Comparison of ENCODE assay signal across 11 cellular contexts in the genomic region with DNA sequence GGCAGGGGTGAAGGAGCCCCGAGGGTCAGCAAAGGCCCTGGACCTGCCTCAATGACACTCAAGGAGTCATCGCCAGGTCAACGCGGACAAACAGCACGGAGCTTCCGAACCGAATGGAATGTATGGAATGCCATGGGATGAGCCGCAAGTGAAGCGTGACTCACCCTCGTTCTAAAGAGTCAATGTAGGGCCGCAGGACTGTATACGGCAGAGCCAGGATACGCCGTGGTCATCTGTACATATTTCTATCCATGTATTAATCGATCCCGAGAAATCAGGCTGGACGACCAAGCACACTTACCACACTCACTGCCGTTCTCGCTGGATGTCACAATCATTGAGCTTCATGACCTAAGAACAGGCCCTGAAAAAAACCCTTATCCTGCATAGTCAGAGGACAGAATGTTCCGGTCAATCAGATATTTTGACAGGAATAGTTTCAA. TPM values are rescaled to one million over a fixed set of nuclear protein-coding genes. Genes with fewer than 3 reads are reported as not detected.
A peak's percentile ranks its signal among the peaks of the same experiment; 100 is the strongest.
DNase-seq lines count a peak whose midpoint lies in the region; ATAC-seq, FAIRE-seq and TF ChIP-seq lines count a peak whose summit lies in the region.
"Had no signal": no experiment of that assay in that cellular context is flagged by ENCODE, and none has a peak within 500 bp of the region (broad histone marks: within the 10 kb centered on the region; RNA-seq: fewer than 3 reads in every experiment).

No MANE protein-coding gene starts in this region.

- no TSS peak for BruUV-seq in HepG2 (replicated peaks; lab: Mats Ljungman, UMichigan)

- in situ Hi-C loops in HepG2 (cut with HindIII; ENCODE audit: extremely low pct_ligation_motif_present, low pct_unique_long_range_greater_than_20kb), result loop anchor here (10.0 kb wide), 1 partner anchor 55 kb away; no protein-coding TSS in a partner anchor

- TF ChIP-seq EP300 in HepG2 (IDR thresholded peaks at IDR 0.05; ENCODE audit: low read depth in 2 of 2, low read length in 2 of 2) (no peak), HepG2 (CRISPR knock-in tag; IDR thresholded peaks at IDR 0.05; ENCODE audit: borderline replicate concordance) (no peak)

- H3K9me3 ChIP-seq in right cardiac atrium (ENCODE audit: control insufficient read depth, low read length), result no peaks in the 10 kb centered on the region
- H3K9me3 ChIP-seq in right atrium auricular region, result no peaks in the 10 kb centered on the region
- no peaks in the 10 kb centered on the region for H3K9me3 ChIP-seq in HepG2 (ENCODE audit: low read length)
- no peaks in the 10 kb centered on the region for H3K9me3 ChIP-seq in tibial artery
- H3K9me3 ChIP-seq: neutrophil had no signal

- H4K20me1 ChIP-seq in HepG2 (ENCODE audit: insufficient read depth, low read length), result no peaks in the 10 kb centered on the region

- intact Hi-C loops in right cardiac atrium (cut with DNase I) (loop anchor here in 1 of 4 donors (10.0 kb wide), 1 partner anchor 65 kb away; the partner anchor contains the start of genes MRM2 and NUDT1), HepG2 (cut with micrococcal nuclease; ENCODE audit: unreplicated experiment) (loop anchor here (10.0 kb wide), 1 partner anchor 65 kb away; the partner anchor contains the start of genes MRM2 and NUDT1), tibial artery (cut with DNase I; ENCODE audit: low total_unique reads) (loop anchor here (5.0 to 10.0 kb wide), 3 partner anchors 42 to 808 kb away; partner anchors contain the start of genes EIF3B, INTS1 and MAD1L1)

- no peak for ATAC-seq in right cardiac atrium
- peak; percentile 10; the same call in 1 of the 3 replicates for ATAC-seq in HepG2
- no peak for ATAC-seq in HG02840 (IDR thresholded peaks at IDR 0.05; ENCODE audit: low FRiP score, unreplicated experiment)

- TF ChIP-seq CTCF in right atrium auricular region (IDR thresholded peaks at IDR 0.05) (no peak), bronchial epithelial cell (IDR thresholded peaks at IDR 0.05; ENCODE audit: insufficient read depth, low read length, severe bottlenecking) (no peak), HepG2 (CRISPR knock-in tag; IDR thresholded peaks at IDR 0.05) (no peak), tibial artery (IDR thresholded peaks at IDR 0.05) (no peak)

- H3K4me3 ChIP-seq in right cardiac atrium (ENCODE audit: low read length) (no peak overlapping the region), right atrium auricular region (no peak overlapping the region), bronchial epithelial cell (ENCODE audit: low read depth, low read length) (no peak overlapping the region), HepG2 (replicated peaks in 1 of 3; ENCODE audit: insufficient read depth in 1 of 3, low read depth in 2 of 3, low read length in 3 of 3) (no peak overlapping the region), tibial artery (no peak overlapping the region)

- TF ChIP-seq RAD21 in HepG2 (CRISPR knock-in tag; IDR thresholded peaks at IDR 0.05), result no peak

- no peak overlapping the region for H3K9ac ChIP-seq in HepG2 (ENCODE audit: insufficient read depth, low read depth, low read length)

- DNase-seq in right cardiac atrium (no peak), right atrium auricular region (ENCODE audit: low spot score) (no peak), bronchial epithelial cell (ENCODE audit: low read depth) (peak; percentile 17), HepG2 (ENCODE audit: low spot score) (peak; percentile 57), NCI-H1417 treated with DMSO at 0.1 percent for 48 hours (lab: John Stamatoyannopoulos, UW) (no peak), tibial artery (no peak), NCI-H1092 treated with DMSO at 0.1 percent for 48 hours (lab: John Stamatoyannopoulos, UW) (no peak)
- DNase-seq: activated naive CD4-positive, alpha-beta T cell treated with anti-CD3 and anti-CD28 coated beads for 36 hours; NCI-H446 had no signal

- CTCF ChIA-PET in HepG2 (lab: Yijun Ruan, JAX; ENCODE audit: low intra/inter-chr PET ratio, low total read pairs), result no interaction called here

- no peak overlapping the region for H2AFZ ChIP-seq in HepG2 (ENCODE audit: low read length)

- peaks cover 52% of the 10 kb centered on the region for H3K79me2 ChIP-seq in HepG2 (ENCODE audit: insufficient read depth, low read length)

- H3K27me3 ChIP-seq in right cardiac atrium (ENCODE audit: control insufficient read depth, insufficient read depth), result no peaks in the 10 kb centered on the region
- no peaks in the 10 kb centered on the region for H3K27me3 ChIP-seq in right atrium auricular region
- no peaks in the 10 kb centered on the region for H3K27me3 ChIP-seq in bronchial epithelial cell (ENCODE audit: control insufficient read depth, insufficient read depth, low read length)
- H3K27me3 ChIP-seq in HepG2 (ENCODE audit: control insufficient read depth in 1 of 2, insufficient read depth in 2 of 2, low read length in 2 of 2), result no peaks in the 10 kb centered on the region; a peak in 1 of 5 replicates
- H3K27me3 ChIP-seq in tibial artery, result no peaks in the 10 kb centered on the region

- H3K36me3 ChIP-seq in right atrium auricular region, result no peaks in the 10 kb centered on the region
- H3K36me3 ChIP-seq in bronchial epithelial cell (ENCODE audit: control insufficient read depth, insufficient read depth, low read length), result no peaks in the 10 kb centered on the region
- peaks cover 3 to 4% of the 10 kb centered on the region in 2 experiments; a peak in 1 of 5 replicates for H3K36me3 ChIP-seq in HepG2 (replicated peaks in 1 of 2; ENCODE audit: control insufficient read depth in 1 of 2, insufficient read depth in 2 of 2, low read length in 2 of 2)
- H3K36me3 ChIP-seq in tibial artery, result no peaks in the 10 kb centered on the region
- H3K36me3 ChIP-seq: neutrophil had no signal

- H3K27ac ChIP-seq in right cardiac atrium (ENCODE audit: low read length), result peak overlapping the region; percentile 68
- H3K27ac ChIP-seq in right atrium auricular region, result peak overlapping the region in 1 of 2 donors; percentile 65
- peak overlapping the region; percentile 1 for H3K27ac ChIP-seq in HepG2 (ENCODE audit: extremely low read length, insufficient read depth, low read length)
- no peak overlapping the region for H3K27ac ChIP-seq in tibial artery
- H3K27ac ChIP-seq: neutrophil had no signal

- no peak overlapping the region for H3K4me2 ChIP-seq in HepG2 (ENCODE audit: low read depth, low read length)

- POLR2A ChIA-PET in HepG2 (lab: Yijun Ruan, JAX), result interaction anchor here (0.7 kb wide), 1 partner anchor 567 kb away, joined by 3 read pairs; no protein-coding TSS in a partner anchor

- no peak for FAIRE-seq in bronchial epithelial cell (lab: Jason Lieb, UNC)
- FAIRE-seq in HepG2 (lab: Jason Lieb, UNC), result no peak

- no peak for TF ChIP-seq POLR2A in HepG2 (IDR thresholded peaks at IDR 0.05; ENCODE audit: insufficient read depth in 1 of 2, low read depth in 2 of 2, low read length in 2 of 2)

- 61% methylated on average over 20 of the region's 20 CpGs for WGBS in right cardiac atrium
- WGBS in HepG2 (ENCODE audit: low lambda C conversion rate), result 79% methylated on average over 14 of the region's 20 CpGs

- peaks cover 3% of the 10 kb centered on the region for H3K4me1 ChIP-seq in right cardiac atrium (ENCODE audit: control insufficient read depth, insufficient read depth, low read length)
- H3K4me1 ChIP-seq in right atrium auricular region, result peaks cover 0 to 36% of the 10 kb centered on the region in 2 donors
- peaks cover 44% of the 10 kb centered on the region for H3K4me1 ChIP-seq in HepG2 (ENCODE audit: insufficient read depth, low read length)
- peaks cover 0 to 10% (median 6%) of the 10 kb centered on the region in 4 donors for H3K4me1 ChIP-seq in tibial artery

RNA-seq across cellular contexts. Expression of gene SNX8, which starts 4.3 kb away (rescaled TPM):
- total RNA-seq in right cardiac atrium (10 to 100 TPM; 34.0 to 44.5 (median 39.7) TPM), right atrium auricular region (10 to 100 TPM; 20.0 to 23.0 TPM), bronchial epithelial cell (8.7 and 12.9 TPM in 2 replicates), HepG2 (2016; rRNA removed; fragmentation: Illumina TruSeq; extraction: Trizol) (20.6 and 33.7 TPM in 2 replicates)
- polyA plus RNA-seq in right cardiac atrium (32.3 TPM), HepG2 (2011; rRNA removed) (45.2 and 46.2 TPM in 2 replicates)
- 10.1 and 10.2 TPM in 2 replicates for total RNA-seq in HepG2 (2016; cell fraction: cytosol; rRNA removed; fragmentation: Illumina TruSeq; extraction: Trizol; ENCODE audit: low read depth)
- total RNA-seq in HepG2 (2016; cell fraction: insoluble cytoplasmic fraction; rRNA removed; fragmentation: Illumina TruSeq; extraction: Trizol), result 22.2 and 35.3 TPM in 2 replicates
- 13.0 and 13.3 TPM in 2 replicates for total RNA-seq in HepG2 (2016; cell fraction: membrane; rRNA removed; fragmentation: Illumina TruSeq; extraction: Trizol)
- total RNA-seq in HepG2 (2016; cell fraction: nucleus; rRNA removed; fragmentation: Illumina TruSeq; extraction: Trizol), result 18.8 and 19.1 TPM in 2 replicates
- 17.4 and 28.0 TPM in 2 replicates for polyA plus RNA-seq in HepG2 (2011; cell fraction: cytosol; rRNA removed)
- 34.3 and 35.3 TPM in 2 replicates for polyA plus RNA-seq in HepG2 (2011; cell fraction: nucleus; rRNA removed)
- polyA plus RNA-seq in HepG2 (2012), result 22.7 and 25.0 TPM in 2 replicates
- polyA plus RNA-seq in HepG2 (2016; cell fraction: cytosol; fragmentation: Illumina TruSeq; extraction: Trizol; ENCODE audit: low read depth), result 8.9 and 11.6 TPM in 2 replicates
- 46.0 and 46.5 TPM in 2 replicates for polyA plus RNA-seq in HepG2 (2016; cell fraction: insoluble cytoplasmic fraction; fragmentation: Illumina TruSeq; extraction: Trizol; ENCODE audit: low read depth)
- polyA plus RNA-seq in HepG2 (2016; cell fraction: membrane; fragmentation: Illumina TruSeq; extraction: Trizol; ENCODE audit: low read depth), result 14.2 and 16.9 TPM in 2 replicates
- 34.2 and 34.5 TPM in 2 replicates for polyA plus RNA-seq in HepG2 (2016; cell fraction: nucleus; fragmentation: Illumina TruSeq; extraction: Trizol; ENCODE audit: insufficient read depth, low read depth)
- 102 and 111 TPM in 2 replicates for polyA minus RNA-seq in HepG2 (2011; rRNA and poly(A)+ RNA removed; ENCODE audit: low replicate concordance)
- 18.2 and 21.3 TPM in 2 replicates for polyA minus RNA-seq in HepG2 (2011; cell fraction: cytosol; rRNA and poly(A)+ RNA removed)
- 8.0 and 15.6 TPM in 2 replicates for polyA minus RNA-seq in HepG2 (2011; cell fraction: nucleus; rRNA and poly(A)+ RNA removed)

RNA-seq across cellular contexts. Expression of gene EIF3B, which starts 44.7 kb away (rescaled TPM):
- 10 to 100 TPM; 64.9 to 81.7 (median 72.8) TPM for total RNA-seq in right cardiac atrium
- 40.7 TPM for polyA plus RNA-seq in right cardiac atrium
- 10 to 100 TPM; 51.4 to 66.9 TPM for total RNA-seq in right atrium auricular region
- total RNA-seq in bronchial epithelial cell, result 195 and 262 TPM in 2 replicates
- total RNA-seq in HepG2 (2016; rRNA removed; fragmentation: Illumina TruSeq; extraction: Trizol), result 241 and 244 TPM in 2 replicates
- 49.6 and 52.0 TPM in 2 replicates for total RNA-seq in HepG2 (2016; cell fraction: cytosol; rRNA removed; fragmentation: Illumina TruSeq; extraction: Trizol; ENCODE audit: low read depth)
- 219 and 236 TPM in 2 replicates for total RNA-seq in HepG2 (2016; cell fraction: insoluble cytoplasmic fraction; rRNA removed; fragmentation: Illumina TruSeq; extraction: Trizol)
- total RNA-seq in HepG2 (2016; cell fraction: membrane; rRNA removed; fragmentation: Illumina TruSeq; extraction: Trizol), result 63.0 and 67.9 TPM in 2 replicates
- total RNA-seq in HepG2 (2016; cell fraction: nucleus; rRNA removed; fragmentation: Illumina TruSeq; extraction: Trizol), result 134 and 151 TPM in 2 replicates
- polyA plus RNA-seq in HepG2 (2011; rRNA removed), result 91.2 and 92.2 TPM in 2 replicates
- 70.3 and 78.7 TPM in 2 replicates for polyA plus RNA-seq in HepG2 (2011; cell fraction: cytosol; rRNA removed)
- polyA plus RNA-seq in HepG2 (2011; cell fraction: nucleus; rRNA removed), result 243 and 250 TPM in 2 replicates
- polyA plus RNA-seq in HepG2 (2012), result 151 and 176 TPM in 2 replicates
- polyA plus RNA-seq in HepG2 (2016; cell fraction: cytosol; fragmentation: Illumina TruSeq; extraction: Trizol; ENCODE audit: low read depth), result 11.2 and 14.3 TPM in 2 replicates
- 177 and 198 TPM in 2 replicates for polyA plus RNA-seq in HepG2 (2016; cell fraction: insoluble cytoplasmic fraction; fragmentation: Illumina TruSeq; extraction: Trizol; ENCODE audit: low read depth)
- 27.4 and 32.0 TPM in 2 replicates for polyA plus RNA-seq in HepG2 (2016; cell fraction: membrane; fragmentation: Illumina TruSeq; extraction: Trizol; ENCODE audit: low read depth)
- 244 and 264 TPM in 2 replicates for polyA plus RNA-seq in HepG2 (2016; cell fraction: nucleus; fragmentation: Illumina TruSeq; extraction: Trizol; ENCODE audit: insufficient read depth, low read depth)
- 152 and 244 TPM in 2 replicates for polyA minus RNA-seq in HepG2 (2011; rRNA and poly(A)+ RNA removed; ENCODE audit: low replicate concordance)
- 100 and 101 TPM in 2 replicates for polyA minus RNA-seq in HepG2 (2011; cell fraction: cytosol; rRNA and poly(A)+ RNA removed)
- polyA minus RNA-seq in HepG2 (2011; cell fraction: nucleus; rRNA and poly(A)+ RNA removed), result 124 and 130 TPM in 2 replicates

Comparison
In these comparisons a context has a peak if more than half of its experiments do, and no peak if none do; other contexts are left out.
1. DNase-seq: peak in bronchial epithelial cell (single experiment) and HepG2 (single experiment); none in right cardiac atrium (0 of 3), right atrium auricular region (single experiment), NCI-H1417 treated with DMSO at 0.1 percent for 48 hours (single experiment), tibial artery (0 of 2) and NCI-H1092 treated with DMSO at 0.1 percent for 48 hours (single experiment).
2. H3K27ac ChIP-seq: peak in right cardiac atrium (single experiment) and HepG2 (single experiment); none in tibial artery (0 of 2).